Comparison of ENCODE assay signal across 25 cellular contexts in genomic region chr10:80526218-80526617, GRCh38. TPM values are rescaled to one million over a fixed set of nuclear protein-coding genes. Genes with fewer than 3 reads are reported as not detected.
DNase-seq lines count a peak whose midpoint lies in the region; ATAC-seq, FAIRE-seq and TF ChIP-seq lines count a peak whose summit lies in the region.
"Had no signal": no experiment of that assay in that cellular context is flagged by ENCODE, and none has a peak within 500 bp of the region (broad histone marks: within the 10 kb centered on the region; RNA-seq: fewer than 3 reads in every experiment).

No MANE protein-coding gene starts in this region.

- peaks cover 70% of the 10 kb centered on the region for H3K4me1 Mint-ChIP-seq in T-helper 1 cell treated with Interleukin-12 subunit alpha and Interleukin-12 subunit beta and Interleukin-4 antibody, amounts not matched to agents 30 μg/mL and 1 μg/mL, for 36 hours (ENCODE audit: low read depth)
- H3K4me1 Mint-ChIP-seq in activated CD8-positive, alpha-beta T cell treated with anti-CD3 and anti-CD28 coated beads, Interleukin-2, amount 10 ng/mL, durations not matched to agents 7 days and 5 days (ENCODE audit: low read depth), result peaks cover 87% of the 10 kb centered on the region
- H3K4me1 Mint-ChIP-seq in naive thymus-derived CD8-positive, alpha-beta T cell, result peaks cover 48 to 82% (median 81%) of the 10 kb centered on the region in 4 donors

- no peak for FAIRE-seq in A549 (lab: Jason Lieb, UNC)
- FAIRE-seq: D721Med had no signal

- WGBS in A549 (ENCODE audit: missing lambda C conversion rate), result 61% methylated on average over 2 of the region's 2 CpGs

- H3K27ac Mint-ChIP-seq in T-helper 1 cell treated with Interleukin-12 subunit alpha and Interleukin-12 subunit beta and Interleukin-4 antibody, amounts not matched to agents 30 μg/mL and 1 μg/mL, for 36 hours, result peak overlapping the region; percentile 84
- peak overlapping the region; percentile 86 for H3K27ac Mint-ChIP-seq in activated CD8-positive, alpha-beta T cell treated with anti-CD3 and anti-CD28 coated beads, Interleukin-2, amount 10 ng/mL, durations not matched to agents 7 days and 5 days
- peak overlapping the region; percentile 88 to 100 (median 92) for H3K27ac Mint-ChIP-seq in naive thymus-derived CD8-positive, alpha-beta T cell
- H3K27ac Mint-ChIP-seq: neural progenitor cell had no signal

- no peak for TF ChIP-seq POLR2A in A549 (IDR thresholded peaks at IDR 0.05; ENCODE audit: low read length)

- TF ChIP-seq EP300 in A549 (IDR thresholded peaks at IDR 0.05), result no peak

- no peak overlapping the region for H3K4me3 ChIP-seq in A549
- H3K4me3 ChIP-seq: hepatocyte, left lung, neural progenitor cell, sigmoid colon, thoracic aorta had no signal

- POLR2A ChIA-PET in A549 (lab: Yijun Ruan, JAX), result no interaction called here
- POLR2A ChIA-PET in activated CD8-positive, alpha-beta T cell treated with anti-CD3 and anti-CD28 coated beads, Interleukin-2, amount 10 ng/mL, durations not matched to agents 7 days and 5 days (lab: Charles Lee), result interaction anchor here (1.1 kb wide), 1 partner anchor 10 kb away, joined by 3 read pairs; no protein-coding TSS in a partner anchor
- POLR2A ChIA-PET in naive thymus-derived CD8-positive, alpha-beta T cell (lab: Charles Lee), result interaction anchor here (1.1 to 1.7 kb wide), 4 partner anchors 10 to 81 kb away, joined by 3 to 7 read pairs (median 4); no protein-coding TSS in a partner anchor

- H3K36me3 Mint-ChIP-seq in T-helper 1 cell treated with Interleukin-12 subunit alpha and Interleukin-12 subunit beta and Interleukin-4 antibody, amounts not matched to agents 30 μg/mL and 1 μg/mL, for 36 hours (ENCODE audit: low read depth), result peaks cover 19% of the 10 kb centered on the region
- H3K36me3 Mint-ChIP-seq in activated CD8-positive, alpha-beta T cell treated with anti-CD3 and anti-CD28 coated beads, Interleukin-2, amount 10 ng/mL, durations not matched to agents 7 days and 5 days (ENCODE audit: low read depth), result peaks cover 29% of the 10 kb centered on the region
- peaks cover 0 to 14% (median 0%) of the 10 kb centered on the region in 3 donors for H3K36me3 Mint-ChIP-seq in naive thymus-derived CD8-positive, alpha-beta T cell

- no peak for DNase-seq in T-helper 1 cell
- no peak for DNase-seq in A549 (ENCODE audit: low read depth in 1 of 2, low spot score in 1 of 2)
- DNase-seq in activated CD8-positive, alpha-beta T cell treated with anti-CD3 and anti-CD28 coated beads, Interleukin-2, amount 10 ng/mL, durations not matched to agents 7 days and 5 days, result no peak
- peak in 1 of 10 donors; percentile 30 for DNase-seq in naive thymus-derived CD8-positive, alpha-beta T cell
- no peak for DNase-seq in GM03348 (ENCODE audit: low spot score)
- DNase-seq: activated CD8-positive, alpha-beta memory T cell treated with anti-CD3 and anti-CD28 coated beads, Interleukin-2, amount 50 U/mL, for 48 hours; brain microvascular endothelial cell; effector CD8-positive, alpha-beta T cell; foreskin keratinocyte; left lung; NCI-H187; NCI-H69; sigmoid colon; SK-N-SH; stimulated activated CD4-positive, alpha-beta T cell treated with anti-CD3 and anti-CD28 coated beads, Interleukin-15, amount 100 ng/mL, for 24 hours; stimulated activated CD8-positive, alpha-beta memory T cell treated with anti-CD3 and anti-CD28 coated beads, Interleukin-4, amount 100 ng/mL, for 48 hours had no signal

- TF ChIP-seq RAD21 in A549 (conservative IDR thresholded peaks at IDR 0.05 in 1 of 2, IDR thresholded peaks at IDR 0.05 in 1 of 2), result no peak

- TF ChIP-seq CTCF in A549 (IDR thresholded peaks at IDR 0.05), result no peak

- H3K4me3 Mint-ChIP-seq in T-helper 1 cell treated with Interleukin-12 subunit alpha and Interleukin-12 subunit beta and Interleukin-4 antibody, amounts not matched to agents 30 μg/mL and 1 μg/mL, for 36 hours, result peak overlapping the region; percentile 26
- peak overlapping the region; percentile 44 for H3K4me3 Mint-ChIP-seq in activated CD8-positive, alpha-beta T cell treated with anti-CD3 and anti-CD28 coated beads, Interleukin-2, amount 10 ng/mL, durations not matched to agents 7 days and 5 days
- peak overlapping the region; percentile 50 to 78 (median 72) for H3K4me3 Mint-ChIP-seq in naive thymus-derived CD8-positive, alpha-beta T cell
- H3K4me3 Mint-ChIP-seq: neural progenitor cell had no signal

- peaks cover 77% of the 10 kb centered on the region for H3K4me1 ChIP-seq in A549
- H3K4me1 ChIP-seq: sigmoid colon had no signal

- H3K9me3 Mint-ChIP-seq in T-helper 1 cell treated with Interleukin-12 subunit alpha and Interleukin-12 subunit beta and Interleukin-4 antibody, amounts not matched to agents 30 μg/mL and 1 μg/mL, for 36 hours, result no peaks in the 10 kb centered on the region
- no peaks in the 10 kb centered on the region for H3K9me3 Mint-ChIP-seq in activated CD8-positive, alpha-beta T cell treated with anti-CD3 and anti-CD28 coated beads, Interleukin-2, amount 10 ng/mL, durations not matched to agents 7 days and 5 days (ENCODE audit: insufficient read depth)
- no peaks in the 10 kb centered on the region for H3K9me3 Mint-ChIP-seq in naive thymus-derived CD8-positive, alpha-beta T cell
- H3K9me3 Mint-ChIP-seq: neural progenitor cell had no signal

- no peaks in the 10 kb centered on the region for H3K9me3 ChIP-seq in A549
- H3K9me3 ChIP-seq: left lung, sigmoid colon, SK-N-SH, thoracic aorta had no signal

- CTCF ChIA-PET in A549 (lab: Yijun Ruan, JAX), result interaction anchor here (1.1 to 9.3 kb wide), 7 partner anchors 10 to 141 kb away, joined by 3 to 81 read pairs (median 5); partner anchors contain the start of gene PRXL2A
- CTCF ChIA-PET in activated CD8-positive, alpha-beta T cell treated with anti-CD3 and anti-CD28 coated beads, Interleukin-2, amount 10 ng/mL, durations not matched to agents 7 days and 5 days (lab: Charles Lee), result interaction anchor here (1.2 to 6.9 kb wide), 4 partner anchors 14 to 148 kb away, joined by 3 to 29 read pairs (median 12); no protein-coding TSS in a partner anchor

- no peak for ATAC-seq in A549
- ATAC-seq in activated CD8-positive, alpha-beta T cell treated with anti-CD3 and anti-CD28 coated beads, Interleukin-2, amount 10 ng/mL, durations not matched to agents 7 days and 5 days, result no peak
- no peak for ATAC-seq in naive thymus-derived CD8-positive, alpha-beta T cell
- ATAC-seq in GM19395 (IDR thresholded peaks at IDR 0.05; ENCODE audit: unreplicated experiment), result no peak
- no peak for ATAC-seq in activated CD4-positive, CD25-positive, alpha-beta regulatory T cell treated with anti-CD3 and anti-CD28 coated beads, Interleukin-2, amount 50 U/mL, for 24 hours

- no peaks in the 10 kb centered on the region for H3K27me3 Mint-ChIP-seq in T-helper 1 cell treated with Interleukin-12 subunit alpha and Interleukin-12 subunit beta and Interleukin-4 antibody, amounts not matched to agents 30 μg/mL and 1 μg/mL, for 36 hours (ENCODE audit: low read depth)
- no peaks in the 10 kb centered on the region for H3K27me3 Mint-ChIP-seq in activated CD8-positive, alpha-beta T cell treated with anti-CD3 and anti-CD28 coated beads, Interleukin-2, amount 10 ng/mL, durations not matched to agents 7 days and 5 days (ENCODE audit: low read depth)
- no peaks in the 10 kb centered on the region for H3K27me3 Mint-ChIP-seq in naive thymus-derived CD8-positive, alpha-beta T cell
- H3K27me3 Mint-ChIP-seq: progenitor cell of endocrine pancreas had no signal

- peak overlapping the region; percentile 39 to 76 for H3K27ac ChIP-seq in A549
- H3K27ac ChIP-seq: 22Rv1, brain microvascular endothelial cell, foreskin keratinocyte, hepatocyte, neural progenitor cell, sigmoid colon, thoracic aorta had no signal

- H3K4me2 ChIP-seq in A549, result peak overlapping the region; percentile 37
- H3K4me2 ChIP-seq: hepatocyte, neural progenitor cell, SK-N-SH had no signal

TF ChIP-seq in A549, 52 proteins besides CTCF, POLR2A, EP300 and RAD21:
- TF ChIP-seq TFCP2L1 (CRISPR knock-in tag; IDR thresholded peaks at IDR 0.05) (no peak), ELK1 (IDR thresholded peaks at IDR 0.05; ENCODE audit: low read depth, low read length) (no peak)

RNA-seq across cellular contexts. Expression of gene SH2D4B, which starts 11.5 kb away (rescaled TPM):
- polyA plus RNA-seq in A549 (2011; rRNA removed) (0.01 and 0.04 TPM in 2 replicates), A549 (2017; fragmentation: RNase III; extraction: RNeasy Plus Mini Kit Qiagen cat#74134 plus additional on column Dnase treatment) (0.03 to 0.12 TPM (median 0.03 TPM) in 3 replicates)
- polyA plus RNA-seq in A549 (2012; cell fraction: cytosol; rRNA removed), result 0.01 TPM in 1 of 2 replicates, not detected in the other
- 0.02 and 0.04 TPM in 2 replicates for polyA plus RNA-seq in A549 (2012; cell fraction: nucleus; rRNA removed)
- polyA minus RNA-seq in A549 (2011; rRNA and poly(A)+ RNA removed), result 0.10 and 0.25 TPM in 2 replicates
- total RNA-seq in activated CD8-positive, alpha-beta T cell treated with anti-CD3 and anti-CD28 coated beads, Interleukin-2, amount 10 ng/mL, durations not matched to agents 7 days and 5 days, result under 1 TPM; 0.13 to 0.21 TPM
- total RNA-seq in naive thymus-derived CD8-positive, alpha-beta T cell, result under 1 TPM; 0.11 to 0.36 TPM
- not detected for polyA plus RNA-seq in naive thymus-derived CD8-positive, alpha-beta T cell
- total RNA-seq: foreskin keratinocyte, hepatocyte had no signal
- polyA plus RNA-seq: foreskin keratinocyte, hepatocyte, SK-N-SH had no signal
